Comparison of ENCODE assay signal across 13 cellular contexts in genomic region chr2:241189093-241189855, GRCh38.
"Had no signal": no experiment of that assay in that cellular context is flagged by ENCODE, and none has a peak within 500 bp of the region (broad histone marks: within the 10 kb centered on the region; RNA-seq: fewer than 3 reads in every experiment).

No MANE protein-coding gene starts in this region.

- H3K4me1 Mint-ChIP-seq: activated naive CD8-positive, alpha-beta T cell treated with anti-CD3 and anti-CD28 coated beads, Interleukin-2, amount 10 ng/mL, durations not matched to agents 7 days and 5 days had no signal

- DNase-seq: activated CD4-positive, alpha-beta T cell treated with anti-CD3 and anti-CD28 coated beads for 48 hours; activated CD8-positive, alpha-beta memory T cell treated with anti-CD3 and anti-CD28 coated beads, Interleukin-2, amount 50 U/mL, for 48 hours; activated CD8-positive, alpha-beta T cell treated with anti-CD3 and anti-CD28 coated beads, Interleukin-2, amount 10 ng/mL, durations not matched to agents 7 days and 5 days; activated naive CD8-positive, alpha-beta T cell treated with anti-CD3 and anti-CD28 coated beads, Interleukin-2, amount 10 ng/mL, durations not matched to agents 7 days and 5 days; foreskin melanocyte; naive B cell; psoas muscle; sigmoid colon; stimulated activated CD4-positive, alpha-beta T cell treated with anti-CD3 and anti-CD28 coated beads, Interleukin-2, amount 100 ng/mL, for 24 hours; stimulated activated naive CD4-positive, alpha-beta T cell; T-helper 9 cell; testis had no signal

- H3K27me3 ChIP-seq: breast epithelium, sigmoid colon, testis had no signal

- ATAC-seq: activated CD8-positive, alpha-beta T cell treated with anti-CD3 and anti-CD28 coated beads, Interleukin-2, amount 10 ng/mL, durations not matched to agents 7 days and 5 days had no signal

- H3K27me3 Mint-ChIP-seq: activated naive CD8-positive, alpha-beta T cell treated with anti-CD3 and anti-CD28 coated beads, Interleukin-2, amount 10 ng/mL, durations not matched to agents 7 days and 5 days; naive B cell had no signal

- H3K4me3 ChIP-seq: breast epithelium, psoas muscle, sigmoid colon, testis had no signal

- H3K36me3 ChIP-seq: breast epithelium, sigmoid colon had no signal

- H3K27ac ChIP-seq: breast epithelium, psoas muscle, sigmoid colon, testis had no signal

- H3K4me3 Mint-ChIP-seq: activated CD8-positive, alpha-beta T cell treated with anti-CD3 and anti-CD28 coated beads, Interleukin-2, amount 10 ng/mL, durations not matched to agents 7 days and 5 days; activated naive CD8-positive, alpha-beta T cell treated with anti-CD3 and anti-CD28 coated beads, Interleukin-2, amount 10 ng/mL, durations not matched to agents 7 days and 5 days had no signal

- H3K27ac Mint-ChIP-seq: activated CD8-positive, alpha-beta T cell treated with anti-CD3 and anti-CD28 coated beads, Interleukin-2, amount 10 ng/mL, durations not matched to agents 7 days and 5 days; activated naive CD8-positive, alpha-beta T cell treated with anti-CD3 and anti-CD28 coated beads, Interleukin-2, amount 10 ng/mL, durations not matched to agents 7 days and 5 days had no signal

- H3K9me3 Mint-ChIP-seq: activated naive CD8-positive, alpha-beta T cell treated with anti-CD3 and anti-CD28 coated beads, Interleukin-2, amount 10 ng/mL, durations not matched to agents 7 days and 5 days; naive B cell had no signal

- H3K4me1 ChIP-seq: breast epithelium, psoas muscle, sigmoid colon, testis had no signal
